Comparison of ENCODE assay signal across 1 cellular context in genomic region chr12:13000616-13000934, GRCh38.
TF ChIP-seq lines count a peak whose summit lies in the region.

No MANE protein-coding gene starts in this region.

TF ChIP-seq in IMR-90, 13 proteins besides CTCF, POLR2A, EP300 and RAD21:
- TF ChIP-seq, protein P1, sequence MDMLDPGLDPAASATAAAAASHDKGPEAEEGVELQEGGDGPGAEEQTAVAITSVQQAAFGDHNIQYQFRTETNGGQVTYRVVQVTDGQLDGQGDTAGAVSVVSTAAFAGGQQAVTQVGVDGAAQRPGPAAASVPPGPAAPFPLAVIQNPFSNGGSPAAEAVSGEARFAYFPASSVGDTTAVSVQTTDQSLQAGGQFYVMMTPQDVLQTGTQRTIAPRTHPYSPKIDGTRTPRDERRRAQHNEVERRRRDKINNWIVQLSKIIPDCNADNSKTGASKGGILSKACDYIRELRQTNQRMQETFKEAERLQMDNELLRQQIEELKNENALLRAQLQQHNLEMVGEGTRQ (IDR thresholded peaks at IDR 0.05; ENCODE audit: low read depth, low read length): no peak
- TF ChIP-seq SMC3 (IDR thresholded peaks at IDR 0.05; ENCODE audit: low read depth, low read length): no peak
- TF ChIP-seq BHLHE40 (IDR thresholded peaks at IDR 0.05; ENCODE audit: low read depth, low read length): no peak
- no peak for TF ChIP-seq CEBPB (IDR thresholded peaks at IDR 0.05; ENCODE audit: low read depth, low read length)
- TF ChIP-seq FOS (IDR thresholded peaks at IDR 0.05; ENCODE audit: low read depth, low read length): no peak
- TF ChIP-seq ELK1 (IDR thresholded peaks at IDR 0.05; ENCODE audit: borderline replicate concordance, low read depth, low read length): no peak
- TF ChIP-seq NFE2L2 (IDR thresholded peaks at IDR 0.05; ENCODE audit: low read depth, low read length): no peak
